25 cellular contexts compared by ENCODE assay signal in genomic region chr17:4395111-4395478, GRCh38. TPM values are rescaled to one million over a fixed set of nuclear protein-coding genes. Genes with fewer than 3 reads are reported as not detected.
DNase-seq lines count a peak whose midpoint lies in the region; ATAC-seq and TF ChIP-seq lines count a peak whose summit lies in the region.
"Had no signal": no experiment of that assay in that cellular context is flagged by ENCODE, and none has a peak within 500 bp of the region (broad histone marks: within the 10 kb centered on the region; RNA-seq: fewer than 3 reads in every experiment).

No MANE protein-coding gene starts in this region.

- H3K27me3 Mint-ChIP-seq in Caco-2 (ENCODE audit: insufficient read depth, unreplicated experiment) (no peaks in the 10 kb centered on the region), memory B cell (no peaks in the 10 kb centered on the region)
- H3K27me3 Mint-ChIP-seq: activated naive CD8-positive, alpha-beta T cell; activated T-cell treated with anti-CD3 and anti-CD28 coated beads, Interleukin-2, amount 50 U/mL, for 24 hours; T-helper 17 cell had no signal

- TF ChIP-seq CTCF in Caco-2 (IDR thresholded peaks at IDR 0.05; ENCODE audit: insufficient read depth in 1 of 2, low read depth in 1 of 2, low read length in 1 of 2, severe bottlenecking in 1 of 2, unreplicated experiment in 1 of 2): no peak
- no peak for TF ChIP-seq CTCF in HEK293 (tag by site-specific recombination; IDR thresholded peaks at IDR 0.05)

- H3K4me3 ChIP-seq in Caco-2 (ENCODE audit: low read depth, low read length) (no peak overlapping the region), HEK293 (ENCODE audit: low read depth, low read length) (no peak overlapping the region), SK-N-MC (no peak overlapping the region)
- H3K4me3 ChIP-seq: transverse colon had no signal

- no peaks in the 10 kb centered on the region for H3K27me3 ChIP-seq in Caco-2 (replicated peaks; ENCODE audit: control insufficient read depth, insufficient read depth, low read length)
- H3K27me3 ChIP-seq: transverse colon had no signal

- DNase-seq in Caco-2: no peak
- DNase-seq in SK-N-MC (ENCODE audit: low read depth, low spot score): no peak
- no peak for DNase-seq in memory B cell (ENCODE audit: low spot score in 2 of 2)
- DNase-seq in NCI-H2227 treated with DMSO at 0.1 percent for 48 hours (lab: John Stamatoyannopoulos, UW): no peak
- DNase-seq: activated CD4-positive, alpha-beta T cell treated with anti-CD3 and anti-CD28 coated beads for 4 hours; activated effector memory CD4-positive, alpha-beta T cell treated with anti-CD3 and anti-CD28 coated beads, Interleukin-2, amount 50 U/mL, for 16 hours; activated T-cell treated with anti-CD3 and anti-CD28 coated beads, Interleukin-2, amount 50 U/mL, for 24 hours; C1 segment of cervical spinal cord; COR-L47; DMS53; hippocampal formation; immature natural killer cell; NCI-H1092; NCI-H1694 treated with DMSO at 0.1 percent for 48 hours; SK-N-SH; stimulated activated CD4-positive, alpha-beta T cell treated with anti-CD3 and anti-CD28 coated beads, Interleukin-4, amount 100 ng/mL, for 24 hours; T-helper 17 cell; transverse colon had no signal

- H3K36me3 Mint-ChIP-seq in Caco-2 (ENCODE audit: insufficient read depth, unreplicated experiment): no peaks in the 10 kb centered on the region
- H3K36me3 Mint-ChIP-seq in memory B cell: no peaks in the 10 kb centered on the region
- H3K36me3 Mint-ChIP-seq: activated naive CD8-positive, alpha-beta T cell; immature natural killer cell had no signal

- H3K9ac ChIP-seq in SK-N-MC (ENCODE audit: insufficient read length): no peak overlapping the region
- H3K9ac ChIP-seq: SK-N-SH had no signal

- no peaks in the 10 kb centered on the region for H3K36me3 ChIP-seq in Caco-2 (ENCODE audit: control insufficient read depth, insufficient read depth, low read length)
- H3K36me3 ChIP-seq in HEK293 (ENCODE audit: control insufficient read depth in 2 of 2, insufficient read depth in 1 of 2, low read length in 2 of 2): no peaks in the 10 kb centered on the region
- no peaks in the 10 kb centered on the region for H3K36me3 ChIP-seq in SK-N-MC (ENCODE audit: insufficient read depth, low read length)
- H3K36me3 ChIP-seq: transverse colon had no signal

- H3K9me3 Mint-ChIP-seq in Caco-2 (ENCODE audit: unreplicated experiment): no peaks in the 10 kb centered on the region
- no peaks in the 10 kb centered on the region for H3K9me3 Mint-ChIP-seq in memory B cell
- H3K9me3 Mint-ChIP-seq: activated T-cell treated with anti-CD3 and anti-CD28 coated beads, Interleukin-2, amount 50 U/mL, for 24 hours; immature natural killer cell had no signal

- peaks cover 7% of the 10 kb centered on the region for H3K4me1 Mint-ChIP-seq in Caco-2 (ENCODE audit: low read depth, unreplicated experiment)
- H3K4me1 Mint-ChIP-seq in memory B cell: peaks cover 34% of the 10 kb centered on the region

- POLR2A ChIA-PET in Caco-2 (lab: Charles Lee): no interaction called here
- POLR2A ChIA-PET in HEK293 (lab: Yijun Ruan, JAX): no interaction called here

- CTCF ChIA-PET in Caco-2 (lab: Charles Lee) (interaction anchor here (0.8 kb wide), 1 partner anchor 10 kb away, joined by 3 read pairs; no protein-coding TSS in a partner anchor), HEK293 (lab: Yijun Ruan, JAX) (interaction anchor here (1.0 to 1.8 kb wide), 2 partner anchors 16 to 195 kb away, joined by 4 to 5 read pairs; no protein-coding TSS in a partner anchor)

- ATAC-seq in memory B cell (ENCODE audit: low read depth) (no peak), GM18511 (IDR thresholded peaks at IDR 0.05; ENCODE audit: unreplicated experiment) (no peak), GM21737 (IDR thresholded peaks at IDR 0.05; ENCODE audit: unreplicated experiment) (no peak)

- no peak overlapping the region for H3K27ac ChIP-seq in HEK293 (ENCODE audit: extremely low read depth, low read depth, low read length)
- peak overlapping the region; percentile 64 for H3K27ac ChIP-seq in SK-N-MC

- H3K9me3 ChIP-seq in Caco-2 (no peaks in the 10 kb centered on the region), HEK293 (ENCODE audit: control insufficient read depth, insufficient read depth, low read depth, low read length) (no peaks in the 10 kb centered on the region), SK-N-MC (ENCODE audit: low read depth, low read length) (no peaks in the 10 kb centered on the region)
- H3K9me3 ChIP-seq: SK-N-SH, transverse colon had no signal

- H3K4me3 Mint-ChIP-seq in Caco-2 (ENCODE audit: unreplicated experiment): no peak overlapping the region
- H3K4me3 Mint-ChIP-seq in memory B cell: peak overlapping the region; percentile 5
- H3K4me3 Mint-ChIP-seq: activated naive CD8-positive, alpha-beta T cell; activated T-cell treated with anti-CD3 and anti-CD28 coated beads, Interleukin-2, amount 50 U/mL, for 24 hours; immature natural killer cell; T-helper 17 cell had no signal

- no TSS peak for BruUV-seq in Caco-2 (replicated peaks; lab: Mats Ljungman, UMichigan)

- intact Hi-C loops in Caco-2 (cut with micrococcal nuclease; ENCODE audit: unreplicated experiment): no loop called here

- H3K4me1 ChIP-seq in Caco-2 (no peaks in the 10 kb centered on the region), HEK293 (ENCODE audit: control insufficient read depth, insufficient read depth, low read length) (no peaks in the 10 kb centered on the region)

- H3K27ac Mint-ChIP-seq in Caco-2 (ENCODE audit: unreplicated experiment) (peak overlapping the region; percentile 43), memory B cell (peak overlapping the region; percentile 35)
- H3K27ac Mint-ChIP-seq: activated naive CD8-positive, alpha-beta T cell had no signal

TF ChIP-seq in HEK293, 187 proteins besides CTCF, POLR2A, EP300 and RAD21 (continues in another document):
- TF ChIP-seq PRDM2 (tag by site-specific recombination; IDR thresholded peaks at IDR 0.05; ENCODE audit: borderline replicate concordance) (no peak), SCRT2 (tag by site-specific recombination; IDR thresholded peaks at IDR 0.05) (peak; percentile 84), SCRT1 (tag by site-specific recombination; IDR thresholded peaks at IDR 0.05; ENCODE audit: borderline replicate concordance) (peak; percentile 78; the same call in 1 of the 2 replicates), ZFP37 (tag by site-specific recombination; IDR thresholded peaks at IDR 0.05) (no peak), SP3 (tag by site-specific recombination; IDR thresholded peaks at IDR 0.05) (no peak)
- TF ChIP-seq, protein P1, sequence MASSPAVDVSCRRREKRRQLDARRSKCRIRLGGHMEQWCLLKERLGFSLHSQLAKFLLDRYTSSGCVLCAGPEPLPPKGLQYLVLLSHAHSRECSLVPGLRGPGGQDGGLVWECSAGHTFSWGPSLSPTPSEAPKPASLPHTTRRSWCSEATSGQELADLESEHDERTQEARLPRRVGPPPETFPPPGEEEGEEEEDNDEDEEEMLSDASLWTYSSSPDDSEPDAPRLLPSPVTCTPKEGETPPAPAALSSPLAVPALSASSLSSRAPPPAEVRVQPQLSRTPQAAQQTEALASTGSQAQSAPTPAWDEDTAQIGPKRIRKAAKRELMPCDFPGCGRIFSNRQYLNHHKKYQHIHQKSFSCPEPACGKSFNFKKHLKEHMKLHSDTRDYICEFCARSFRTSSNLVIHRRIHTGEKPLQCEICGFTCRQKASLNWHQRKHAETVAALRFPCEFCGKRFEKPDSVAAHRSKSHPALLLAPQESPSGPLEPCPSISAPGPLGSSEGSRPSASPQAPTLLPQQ (tag by site-specific recombination; IDR thresholded peaks at IDR 0.05): no peak

RNA-seq across cellular contexts. Expression of gene UBE2G1, which starts 28.6 kb away (rescaled TPM):
- 50.5 and 56.8 TPM in 2 replicates for total RNA-seq in Caco-2 (2022)

RNA-seq across cellular contexts. Expression of gene SPNS3, which starts 38.6 kb away (rescaled TPM):
- not detected in 2 replicates for total RNA-seq in Caco-2 (2022)
- total RNA-seq: chondrocyte, NCI-H460, osteocyte, transverse colon had no signal
